ENCODE assay signal across 8 cellular contexts in genomic region chr2:61670591-61671503, GRCh38.
DNase-seq lines count a peak whose midpoint lies in the region; ATAC-seq and TF ChIP-seq lines count a peak whose summit lies in the region.

No MANE protein-coding gene starts in this region.

- intact Hi-C loops in right lobe of liver (cut with DNase I): no loop called here

- H3K27ac Mint-ChIP-seq in central memory CD8-positive, alpha-beta T cell (ENCODE audit: low read depth): peak overlapping the region; percentile 87
- H3K27ac Mint-ChIP-seq in endothelial cell (ENCODE audit: unreplicated experiment): no peak overlapping the region

- TF ChIP-seq CTCF in GM06990 (IDR thresholded peaks at IDR 0.05; ENCODE audit: insufficient read depth, low read length, poor library complexity, severe bottlenecking): no peak
- TF ChIP-seq CTCF in right lobe of liver (IDR thresholded peaks at IDR 0.05): peak in 1 of 4 donors; percentile 6
- TF ChIP-seq CTCF in suprapubic skin (IDR thresholded peaks at IDR 0.05): no peak
- TF ChIP-seq CTCF in endothelial cell (IDR thresholded peaks at IDR 0.05; ENCODE audit: unreplicated experiment): no peak
- no peak for TF ChIP-seq CTCF in RWPE1 (conservative IDR thresholded peaks at IDR 0.05; ENCODE audit: low read depth)

- DNase-seq in GM06990 (ENCODE audit: extremely low read depth, insufficient read length) (peak; percentile 37), NCI-H2227 (lab: John Stamatoyannopoulos, UW; ENCODE audit: unreplicated experiment) (peak; percentile 57), right lobe of liver (peak; percentile 51 to 74 (median 65)), suprapubic skin (ENCODE audit: low spot score in 2 of 2) (no peak), endothelial cell (ENCODE audit: low spot score) (no peak), RWPE1 (ENCODE audit: low spot score) (no peak)
- no peak for DNase-seq in central memory CD8-positive, alpha-beta T cell (ENCODE audit: low spot score in 2 of 2)

- peak overlapping the region; percentile 69 for H3K4me3 Mint-ChIP-seq in central memory CD8-positive, alpha-beta T cell
- H3K4me3 Mint-ChIP-seq in endothelial cell (ENCODE audit: unreplicated experiment): no peak overlapping the region

- H3K4me1 ChIP-seq in right lobe of liver: peaks cover 0 to 25% (median 0%) of the 10 kb centered on the region in 4 donors
- H3K4me1 ChIP-seq in suprapubic skin: peaks cover 22% of the 10 kb centered on the region

- ATAC-seq in GM21717 (IDR thresholded peaks at IDR 0.05; ENCODE audit: unreplicated experiment): peak; percentile 66
- ATAC-seq in central memory CD8-positive, alpha-beta T cell (replicated peaks; ENCODE audit: extremely low read depth, poor library complexity, severe bottlenecking): peak; percentile 78
- peak; percentile 88 to 93 (median 90) for ATAC-seq in right lobe of liver

- H3K27me3 Mint-ChIP-seq in central memory CD8-positive, alpha-beta T cell: no peaks in the 10 kb centered on the region
- no peaks in the 10 kb centered on the region for H3K27me3 Mint-ChIP-seq in endothelial cell (ENCODE audit: unreplicated experiment)

- CTCF ChIA-PET in RWPE1 (lab: Yijun Ruan, JAX): interaction anchor here (0.5 kb wide), 2 partner anchors 155 to 186 kb away, joined by 3 to 5 read pairs; no protein-coding TSS in a partner anchor

- WGBS in right lobe of liver (ENCODE audit: insufficient coverage, low coverage, low lambda C conversion rate, missing lambda C conversion rate): 2% methylated on average over 3 of the region's 3 CpGs
- WGBS in suprapubic skin: 2% methylated on average over 3 of the region's 3 CpGs

- H3K4me3 ChIP-seq in GM06990 (replicated peaks; ENCODE audit: low read depth, low read length) (peak overlapping the region; percentile 26; the same call in 1 of the 2 replicates), right lobe of liver (peak overlapping the region; percentile 1 to 31 (median 12)), suprapubic skin (peak overlapping the region; percentile 30)

- TF ChIP-seq POLR2A in right lobe of liver (IDR thresholded peaks at IDR 0.05) (peak; percentile 18), suprapubic skin (IDR thresholded peaks at IDR 0.05) (no peak)

- POLR2A ChIA-PET in RWPE1 (lab: Yijun Ruan, JAX; ENCODE audit: low non-redundant PET): no interaction called here

- H3K27me3 ChIP-seq in GM06990 (replicated peaks; ENCODE audit: control insufficient read depth, insufficient read depth, low read length): no peaks in the 10 kb centered on the region
- H3K27me3 ChIP-seq in right lobe of liver: no peaks in the 10 kb centered on the region
- H3K27me3 ChIP-seq in suprapubic skin: no peaks in the 10 kb centered on the region

- H3K4me1 Mint-ChIP-seq in central memory CD8-positive, alpha-beta T cell: peaks cover 21% of the 10 kb centered on the region
- no peaks in the 10 kb centered on the region for H3K4me1 Mint-ChIP-seq in endothelial cell (ENCODE audit: unreplicated experiment)

- no peaks in the 10 kb centered on the region for H3K36me3 Mint-ChIP-seq in central memory CD8-positive, alpha-beta T cell (ENCODE audit: insufficient read depth)
- peaks cover 5% of the 10 kb centered on the region for H3K36me3 Mint-ChIP-seq in endothelial cell (ENCODE audit: low read depth, unreplicated experiment)

- H3K9me3 Mint-ChIP-seq in central memory CD8-positive, alpha-beta T cell: peaks cover 15% of the 10 kb centered on the region
- H3K9me3 Mint-ChIP-seq in endothelial cell (ENCODE audit: unreplicated experiment): peaks cover 9% of the 10 kb centered on the region

- H3K9me3 ChIP-seq in right lobe of liver (no peaks in the 10 kb centered on the region), suprapubic skin (peaks cover 7% of the 10 kb centered on the region)

- peak overlapping the region; percentile 85 to 99 (median 85) for H3K27ac ChIP-seq in right lobe of liver
- peak overlapping the region; percentile 87 for H3K27ac ChIP-seq in suprapubic skin
- H3K27ac ChIP-seq in RWPE1: no peak overlapping the region

- H3K36me3 ChIP-seq in GM06990 (ENCODE audit: control insufficient read depth, insufficient read depth, low read length) (no peaks in the 10 kb centered on the region), right lobe of liver (no peaks in the 10 kb centered on the region), suprapubic skin (no peaks in the 10 kb centered on the region)

- no peak for TF ChIP-seq EP300 in suprapubic skin (IDR thresholded peaks at IDR 0.05)

Comparison
In these comparisons a context has a peak if more than half of its experiments do, and no peak if none do; other contexts are left out.
1. DNase-seq: peak in GM06990 (single experiment), NCI-H2227 (single experiment) and right lobe of liver (3 of 3); none in central memory CD8-positive, alpha-beta T cell (0 of 2), suprapubic skin (0 of 2), endothelial cell (single experiment) and RWPE1 (single experiment).
2. Peak in every context shown above with its lines, with median percentiles within 50 percentile points of each other: H3K4me3 ChIP-seq and ATAC-seq.